ENCODE assay signal across 30 cellular contexts in the genomic region with DNA sequence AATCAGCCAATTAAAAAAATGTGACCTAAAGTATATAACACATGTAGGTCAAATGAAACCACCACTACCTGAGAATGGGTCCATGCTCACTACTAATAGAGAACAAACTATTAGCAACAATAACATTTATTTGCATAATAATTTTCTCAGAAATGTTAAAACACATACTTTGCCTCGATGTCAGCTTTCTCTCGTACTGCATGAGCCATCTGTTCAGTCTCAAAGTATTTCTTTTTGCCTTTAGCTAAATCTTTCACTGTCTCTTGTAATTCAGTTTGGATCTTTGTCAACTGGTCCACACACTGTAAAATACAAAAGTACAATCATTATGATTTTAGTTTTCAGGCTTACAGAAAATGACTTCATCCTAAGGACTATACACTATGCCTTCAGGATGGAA.
"Had no signal": no experiment of that assay in that cellular context is flagged by ENCODE, and none has a peak within 500 bp of the region (broad histone marks: within the 10 kb centered on the region; RNA-seq: fewer than 3 reads in every experiment).

No MANE protein-coding gene starts in this region.

- H3K9ac ChIP-seq: KMS-11, SK-N-SH had no signal

- H3K27ac Mint-ChIP-seq: activated CD4-positive, alpha-beta T cell treated with anti-CD3 and anti-CD28 coated beads for 36 hours; activated CD8-positive, alpha-beta T cell treated with anti-CD3 and anti-CD28 coated beads for 36 hours; activated naive CD4-positive, alpha-beta T cell treated with anti-CD3 and anti-CD28 coated beads, Interleukin-2, amount 50 U/mL, for 72 hours; activated naive CD8-positive, alpha-beta T cell treated with anti-CD3 and anti-CD28 coated beads, Interleukin-2, amount 50 U/mL, for 24 hours; activated T-cell treated with anti-CD3 and anti-CD28 coated beads, Interleukin-2, amount 50 U/mL, for 24 hours had no signal

- H3K27me3 Mint-ChIP-seq: activated CD4-positive, alpha-beta T cell treated with anti-CD3 and anti-CD28 coated beads for 36 hours; activated CD8-positive, alpha-beta T cell treated with anti-CD3 and anti-CD28 coated beads for 36 hours; activated naive CD8-positive, alpha-beta T cell treated with anti-CD3 and anti-CD28 coated beads, Interleukin-2, amount 50 U/mL, for 24 hours; activated T-cell treated with anti-CD3 and anti-CD28 coated beads, Interleukin-2, amount 50 U/mL, for 24 hours had no signal

- DNase-seq: activated CD4-positive, alpha-beta T cell treated with anti-CD3 and anti-CD28 coated beads for 36 hours; activated CD4-positive, alpha-beta T cell treated with anti-CD3 and anti-CD28 coated beads, Interleukin-2, amount 50 U/mL, for 1 hour; activated CD8-positive, alpha-beta memory T cell treated with anti-CD3 and anti-CD28 coated beads, Interleukin-2, amount 50 U/mL, for 48 hours; activated CD8-positive, alpha-beta T cell treated with anti-CD3 and anti-CD28 coated beads for 36 hours; activated effector memory CD4-positive, alpha-beta T cell treated with anti-CD3 and anti-CD28 coated beads, Interleukin-2, amount 50 U/mL, for 16 hours; activated naive CD4-positive, alpha-beta T cell treated with Interleukin-2 at 50 U/mL for 16 hours; activated naive CD8-positive, alpha-beta T cell treated with anti-CD3 and anti-CD28 coated beads, Interleukin-2, amount 50 U/mL, for 24 hours; activated T-cell treated with anti-CD3 and anti-CD28 coated beads, Interleukin-2, amount 50 U/mL, for 24 hours; amygdala; caudate nucleus; MM.1S; NCI-H1105; NCI-H1436; NCI-H1694 treated with DMSO at 0.1 percent for 48 hours; NCI-H2029 treated with DMSO at 0.1 percent for 48 hours; NCI-H345; NCI-H510A; NCI-H526 treated with DMSO at 0.1 percent for 48 hours; NK-92 treated with Interleukin-12 subunit alpha and Interleukin-12 subunit beta, amount 100 ng/mL, for 24 hours; OCI-M1; Right ventricle myocardium superior; RPMI8226; SJCRH30; SK-N-SH; T-helper 1 cell had no signal

- H3K4me3 ChIP-seq: breast epithelium, SJCRH30 had no signal

- H3K27me3 ChIP-seq: breast epithelium, SJCRH30 had no signal

- ATAC-seq: activated CD4-positive, alpha-beta T cell treated with anti-CD3 and anti-CD28 coated beads for 36 hours; activated CD8-positive, alpha-beta T cell treated with anti-CD3 and anti-CD28 coated beads for 36 hours; activated naive CD4-positive, alpha-beta T cell treated with anti-CD3 and anti-CD28 coated beads, Interleukin-2, amount 50 U/mL, for 72 hours; activated naive CD8-positive, alpha-beta T cell treated with anti-CD3 and anti-CD28 coated beads, Interleukin-2, amount 50 U/mL, for 24 hours; Panc1 had no signal

- H3K4me3 Mint-ChIP-seq: activated CD4-positive, alpha-beta T cell treated with anti-CD3 and anti-CD28 coated beads for 36 hours; activated CD8-positive, alpha-beta T cell treated with anti-CD3 and anti-CD28 coated beads for 36 hours; activated naive CD8-positive, alpha-beta T cell treated with anti-CD3 and anti-CD28 coated beads, Interleukin-2, amount 50 U/mL, for 24 hours; activated T-cell treated with anti-CD3 and anti-CD28 coated beads, Interleukin-2, amount 50 U/mL, for 24 hours had no signal

- H3K4me2 ChIP-seq: SK-N-SH had no signal

- H3K36me3 Mint-ChIP-seq: activated naive CD4-positive, alpha-beta T cell treated with anti-CD3 and anti-CD28 coated beads, Interleukin-2, amount 50 U/mL, for 72 hours had no signal

- H3K27ac ChIP-seq: breast epithelium, KMS-11, SJCRH30, VCaP had no signal

- H3K4me1 ChIP-seq: breast epithelium had no signal

- H3K9me3 ChIP-seq: breast epithelium, SJCRH30, SK-N-SH had no signal

- H3K36me3 ChIP-seq: breast epithelium had no signal

- H3K9me3 Mint-ChIP-seq: activated CD8-positive, alpha-beta T cell treated with anti-CD3 and anti-CD28 coated beads for 36 hours; activated naive CD4-positive, alpha-beta T cell treated with anti-CD3 and anti-CD28 coated beads, Interleukin-2, amount 50 U/mL, for 72 hours; activated naive CD8-positive, alpha-beta T cell treated with anti-CD3 and anti-CD28 coated beads, Interleukin-2, amount 50 U/mL, for 24 hours; activated T-cell treated with anti-CD3 and anti-CD28 coated beads, Interleukin-2, amount 50 U/mL, for 24 hours had no signal
